Comparison of ENCODE assay signal across 15 cellular contexts in genomic region chr20:3405139-3405538, GRCh38. TPM values are rescaled to one million over a fixed set of nuclear protein-coding genes. Genes with fewer than 3 reads are reported as not detected.
DNase-seq lines count a peak whose midpoint lies in the region; ATAC-seq, FAIRE-seq and TF ChIP-seq lines count a peak whose summit lies in the region.
"Had no signal": no experiment of that assay in that cellular context is flagged by ENCODE, and none has a peak within 500 bp of the region (broad histone marks: within the 10 kb centered on the region; RNA-seq: fewer than 3 reads in every experiment).

No MANE protein-coding gene starts in this region.

- no peak overlapping the region for H3K27ac ChIP-seq in CD4-positive, alpha-beta T cell (ENCODE audit: low read depth, low read length)
- H3K27ac ChIP-seq in PC-3 (ENCODE audit: low read length) = no peak overlapping the region
- H3K27ac ChIP-seq in neural cell (ENCODE audit: low read length) = peak overlapping the region; percentile 99
- H3K27ac ChIP-seq: C4-2B had no signal

- no peaks in the 10 kb centered on the region for H3K27me3 Mint-ChIP-seq in CD4-positive, alpha-beta T cell

- DNase-seq in CD4-positive, alpha-beta T cell = no peak
- DNase-seq in PC-3 = no peak
- no peak for DNase-seq in epithelial cell of proximal tubule (ENCODE audit: low read depth)
- no peak for DNase-seq in RCC 7860 (ENCODE audit: low spot score)
- no peak for DNase-seq in NCI-H446 treated with DMSO at 0.1 percent for 48 hours (lab: John Stamatoyannopoulos, UW)
- DNase-seq: activated CD8-positive, alpha-beta memory T cell treated with anti-CD3 and anti-CD28 coated beads, Interleukin-2, amount 50 U/mL, for 48 hours; NCI-H2029; NCI-H774; SHP77 had no signal

- 0 out of 2 replicates have a peak overlapping the region, but pooled peaks have one; percentile 98 for H3K4me2 ChIP-seq in PC-3 (ENCODE audit: low read length)
- peak overlapping the region; percentile 96 for H3K4me2 ChIP-seq in neural cell (ENCODE audit: low read length)

- H3K4me1 Mint-ChIP-seq in CD4-positive, alpha-beta T cell (ENCODE audit: low read depth) = peaks cover 32% of the 10 kb centered on the region

- H3K9me2 ChIP-seq in PC-3 (replicated peaks; ENCODE audit: low read length) = no peaks in the 10 kb centered on the region
- H3K9me2 ChIP-seq in neural cell (ENCODE audit: insufficient read depth, low read length) = no peaks in the 10 kb centered on the region

- H3K27ac Mint-ChIP-seq in CD4-positive, alpha-beta T cell = peak overlapping the region; percentile 79

- no peaks in the 10 kb centered on the region for H3K27me3 ChIP-seq in CD4-positive, alpha-beta T cell (ENCODE audit: control insufficient read depth, insufficient read depth, low read length)
- H3K27me3 ChIP-seq in PC-3 (ENCODE audit: low read length) = no peaks in the 10 kb centered on the region
- no peaks in the 10 kb centered on the region for H3K27me3 ChIP-seq in neural cell (ENCODE audit: insufficient read depth, low read depth, low read length)

- peak overlapping the region; percentile 93 for H3K4me3 Mint-ChIP-seq in CD4-positive, alpha-beta T cell

- TF ChIP-seq CTCF in CD4-positive, alpha-beta T cell (IDR thresholded peaks at IDR 0.05) = no peak
- TF ChIP-seq CTCF in PC-3 (conservative IDR thresholded peaks at IDR 0.05; ENCODE audit: low read depth, low read length) = no peak
- TF ChIP-seq CTCF in epithelial cell of proximal tubule (conservative IDR thresholded peaks at IDR 0.05; ENCODE audit: low read depth, low read length) = no peak
- no peak for TF ChIP-seq CTCF in neural cell (IDR thresholded peaks at IDR 0.05; ENCODE audit: poor library complexity, severe bottlenecking)

- BruUV-seq in PC-3 (replicated peaks; lab: Mats Ljungman, UMichigan) = no TSS peak

- CTCF ChIA-PET in CD4-positive, alpha-beta T cell (lab: Charles Lee) = no interaction called here
- CTCF ChIA-PET in PC-3 (lab: Charles Lee) = no interaction called here

- intact Hi-C loops in CD4-positive, alpha-beta T cell (cut with DNase I, micrococcal nuclease) = loop anchor here (5.0 kb wide), 4 partner anchors 198 to 753 kb away; partner anchors contain the start of genes IDH3B (in 1 of the 2), ITPA (in 1 of the 2), MRPS26 (in 1 of the 2) and NOP56 (in 1 of the 2)
- intact Hi-C loops in PC-3 (cut with micrococcal nuclease) = loop anchor here (5.0 kb wide), 1 partner anchor 67 kb away; the partner anchor contains the start of gene ATRN

- H3K9ac ChIP-seq in PC-3 (ENCODE audit: low read length) (no peak overlapping the region), neural cell (ENCODE audit: low read length) (peak overlapping the region; percentile 97)

- H3K36me3 ChIP-seq in PC-3 (ENCODE audit: low read depth, low read length) (no peaks in the 10 kb centered on the region), neural cell (ENCODE audit: insufficient read depth, low read length) (no peaks in the 10 kb centered on the region)

- H2AFZ ChIP-seq in PC-3 (ENCODE audit: low read length) (no peak overlapping the region), neural cell (ENCODE audit: low read depth, low read length) (no peak overlapping the region)

- H3K36me3 Mint-ChIP-seq in CD4-positive, alpha-beta T cell (ENCODE audit: low read depth) = peaks cover 14% of the 10 kb centered on the region

- no peak for FAIRE-seq in RCC 7860 (lab: Jason Lieb, UNC)
- FAIRE-seq: colon, GM19239 had no signal

- POLR2A ChIA-PET in CD4-positive, alpha-beta T cell (lab: Charles Lee) = no interaction called here
- POLR2A ChIA-PET in PC-3 (lab: Charles Lee; ENCODE audit: unreplicated experiment) = no interaction called here

- ATAC-seq in CD4-positive, alpha-beta T cell (ENCODE audit: poor library complexity) = no peak
- no peak for ATAC-seq in PC-3
- ATAC-seq in HG02571 (IDR thresholded peaks at IDR 0.05; ENCODE audit: unreplicated experiment) = no peak
- no peak for ATAC-seq in GM18498 (IDR thresholded peaks at IDR 0.05; ENCODE audit: unreplicated experiment)

- no peaks in the 10 kb centered on the region for H3K9me3 ChIP-seq in CD4-positive, alpha-beta T cell (ENCODE audit: control insufficient read depth, low read length)
- H3K9me3 ChIP-seq in PC-3 (ENCODE audit: low read length) (no peaks in the 10 kb centered on the region), neural cell (ENCODE audit: low read length) (no peaks in the 10 kb centered on the region)

- no peak for TF ChIP-seq EP300 in neural cell (conservative IDR thresholded peaks at IDR 0.05; ENCODE audit: poor library complexity, severe bottlenecking)

- TF ChIP-seq RAD21 in neural cell (conservative IDR thresholded peaks at IDR 0.05) = no peak

- H3K9me3 Mint-ChIP-seq in CD4-positive, alpha-beta T cell = no peaks in the 10 kb centered on the region

- H3F3A ChIP-seq in PC-3 (ENCODE audit: low read length, unreplicated experiment) = no peaks in the 10 kb centered on the region
- no peaks in the 10 kb centered on the region for H3F3A ChIP-seq in neural cell (ENCODE audit: insufficient read depth, low read length, poor library complexity, severe bottlenecking)

- H3K79me2 ChIP-seq in PC-3 (ENCODE audit: low read length) (peaks cover 26% of the 10 kb centered on the region), neural cell (replicated peaks; ENCODE audit: insufficient read depth, low read length) (peaks cover 70% of the 10 kb centered on the region)

- H3K4me3 ChIP-seq in PC-3 (ENCODE audit: low read length) (no peak overlapping the region), epithelial cell of proximal tubule (ENCODE audit: low read depth, low read length) (peak overlapping the region; percentile 81), neural cell (ENCODE audit: low read length) (peak overlapping the region; percentile 73)

- H3K4me1 ChIP-seq in PC-3 (ENCODE audit: insufficient read depth, low read length) = 0 out of 2 replicates have a peak, but pooled peaks cover 17% of the 10 kb centered on the region

- H4K20me1 ChIP-seq in PC-3 (ENCODE audit: low read length) (no peaks in the 10 kb centered on the region; the same call in 1 of the 2 replicates), neural cell (ENCODE audit: insufficient read depth) (no peaks in the 10 kb centered on the region)

TF ChIP-seq in neural cell, 6 proteins besides CTCF, POLR2A, EP300 and RAD21:
- TF ChIP-seq MXI1 (conservative IDR thresholded peaks at IDR 0.05; ENCODE audit: poor library complexity, severe bottlenecking) = no peak
- no peak for TF ChIP-seq TAF1 (IDR thresholded peaks at IDR 0.05; ENCODE audit: low read depth)
- no peak for TF ChIP-seq POLR2AphosphoS5 (IDR thresholded peaks at IDR 0.05)
- no peak for TF ChIP-seq EZH2 (IDR thresholded peaks at IDR 0.05; ENCODE audit: borderline replicate concordance, insufficient read depth, low read length, poor library complexity, severe bottlenecking)
- no peak for TF ChIP-seq REST (IDR thresholded peaks at IDR 0.05; ENCODE audit: borderline replicate concordance)

RNA-seq across cellular contexts. Expression of gene DNAAF9, which starts 2.3 kb away (rescaled TPM):
- 1 to 10 TPM; 3.0 TPM for total RNA-seq in CD4-positive, alpha-beta T cell
- total RNA-seq in PC-3 (2014; rRNA removed) = 2.3 and 2.5 TPM in 2 replicates
- total RNA-seq in epithelial cell of proximal tubule = 3.5 and 7.7 TPM in 2 replicates
- polyA plus RNA-seq in neural cell = 58.0 and 59.7 TPM in 2 replicates
- polyA minus RNA-seq in neural cell = 64.3 and 71.5 TPM in 2 replicates
